26 cellular contexts compared by ENCODE assay signal in the genomic region with DNA sequence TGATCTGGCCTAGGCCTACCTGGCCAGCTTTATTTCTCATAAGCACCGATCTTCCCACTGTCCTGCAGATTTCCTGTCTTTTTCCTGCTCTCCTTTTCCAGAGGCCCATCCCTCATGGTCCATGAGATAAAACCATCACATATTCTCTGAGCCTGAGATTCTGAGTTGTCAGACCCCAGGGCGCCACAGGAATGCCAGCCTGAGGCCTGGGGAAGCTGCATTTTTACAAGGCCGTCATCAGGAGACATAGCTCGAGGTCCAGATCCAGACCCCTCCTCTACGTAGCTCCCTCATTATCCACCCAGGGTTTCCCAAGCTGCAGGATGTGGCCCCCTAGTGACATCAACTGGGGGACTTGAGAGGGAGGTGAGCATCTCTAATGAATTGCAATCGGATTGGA.
DNase-seq lines count a peak whose midpoint lies in the region; FAIRE-seq and TF ChIP-seq lines count a peak whose summit lies in the region.
"Had no signal": no experiment of that assay in that cellular context is flagged by ENCODE, and none has a peak within 500 bp of the region (broad histone marks: within the 10 kb centered on the region; RNA-seq: fewer than 3 reads in every experiment).

No MANE protein-coding gene starts in this region.

- H3K9me3 ChIP-seq in H1 (ENCODE audit: insufficient read depth in 2 of 2, low read depth in 1 of 2, low read length in 1 of 2): peaks cover 0 to 6% of the 10 kb centered on the region in 2 experiments; a peak in 1 of 4 replicates
- no peaks in the 10 kb centered on the region for H3K9me3 ChIP-seq in Peyer's patch
- no peaks in the 10 kb centered on the region for H3K9me3 ChIP-seq in vagina
- H3K9me3 ChIP-seq: BE2C had no signal

- H2AFZ ChIP-seq in H1 (ENCODE audit: low read length): no peak overlapping the region

- no peak overlapping the region for H3K4me3 Mint-ChIP-seq in osteocyte (ENCODE audit: unreplicated experiment)
- H3K4me3 Mint-ChIP-seq: CD14-positive monocyte; CD4-positive, alpha-beta memory T cell; CD4-positive, CD25-positive, alpha-beta regulatory T cell; CD8-positive, alpha-beta memory T cell had no signal

- H4K20me1 ChIP-seq in H1 (replicated peaks in 1 of 2; ENCODE audit: control insufficient read depth in 1 of 2, insufficient read depth in 2 of 2, low read length in 2 of 2): no peaks in the 10 kb centered on the region
- H4K20me1 ChIP-seq: BLaER1 had no signal

- no peak overlapping the region for H4K8ac ChIP-seq in H1 (ENCODE audit: extremely low read depth, insufficient read depth, low read length)

- no peaks in the 10 kb centered on the region; a peak in 1 of 8 replicates for H3K36me3 ChIP-seq in H1 (ENCODE audit: control insufficient read depth in 2 of 4, insufficient read depth in 4 of 4, low read length in 3 of 4)
- H3K36me3 ChIP-seq in Peyer's patch: no peaks in the 10 kb centered on the region
- H3K36me3 ChIP-seq in vagina: no peaks in the 10 kb centered on the region
- H3K36me3 ChIP-seq: BE2C, BLaER1 had no signal

- intact Hi-C loops in vagina (cut with DNase I): no loop called here

- H3K56ac ChIP-seq in H1 (replicated peaks; ENCODE audit: insufficient read length, low read depth, low read length): no peak overlapping the region

- H3K36me3 Mint-ChIP-seq in osteocyte (ENCODE audit: unreplicated experiment): no peaks in the 10 kb centered on the region
- H3K36me3 Mint-ChIP-seq: CD14-positive monocyte; CD4-positive, alpha-beta memory T cell; CD4-positive, CD25-positive, alpha-beta regulatory T cell; CD8-positive, alpha-beta memory T cell had no signal

- no peaks in the 10 kb centered on the region for H3K27me3 Mint-ChIP-seq in osteocyte (ENCODE audit: unreplicated experiment)
- H3K27me3 Mint-ChIP-seq: CD4-positive, CD25-positive, alpha-beta regulatory T cell had no signal

- no peak overlapping the region for H2BK120ac ChIP-seq in H1 (replicated peaks; ENCODE audit: low read depth, low read length)

- TF ChIP-seq EP300 in H1 (IDR thresholded peaks at IDR 0.05; ENCODE audit: borderline replicate concordance in 1 of 2, low read depth in 2 of 2, low read length in 2 of 2): no peak

- no peaks in the 10 kb centered on the region for H3K27me3 ChIP-seq in H1 (replicated peaks in 1 of 4; ENCODE audit: control insufficient read depth in 3 of 4, extremely low read depth in 1 of 4, insufficient read depth in 3 of 4, low read length in 3 of 4)
- no peaks in the 10 kb centered on the region for H3K27me3 ChIP-seq in Peyer's patch
- H3K27me3 ChIP-seq in vagina: no peaks in the 10 kb centered on the region
- H3K27me3 ChIP-seq: BE2C, BLaER1 had no signal

- H3K4me1 ChIP-seq in H1 (replicated peaks in 1 of 4; ENCODE audit: control insufficient read depth in 3 of 4, insufficient read depth in 4 of 4, low read length in 3 of 4) (peaks cover 0 to 4% (median 0%) of the 10 kb centered on the region in 4 experiments; a peak in 1 of 7 replicates), Peyer's patch (no peaks in the 10 kb centered on the region), vagina (no peaks in the 10 kb centered on the region)
- H3K4me1 ChIP-seq: BE2C, BLaER1 had no signal

- no peak overlapping the region for H2AK5ac ChIP-seq in H1 (ENCODE audit: low read depth, low read length)

- FAIRE-seq in H1 (lab: Jason Lieb, UNC): no peak
- FAIRE-seq: A204.1, GM12878, GM12892, GM18507 had no signal

- no peaks in the 10 kb centered on the region for H3K23me2 ChIP-seq in H1 (ENCODE audit: low read depth, low read length)

- H3K27ac ChIP-seq in H1 (ENCODE audit: low read depth, low read length): no peak overlapping the region
- no peak overlapping the region for H3K27ac ChIP-seq in Peyer's patch
- no peak overlapping the region for H3K27ac ChIP-seq in vagina
- H3K27ac ChIP-seq: BLaER1 had no signal

- CTCF ChIA-PET in H1 (lab: Charles Lee; ENCODE audit: partially characterized antibody): interaction anchor here (1.2 to 2.4 kb wide), 2 partner anchors 15 to 56 kb away, joined by 3 to 14 read pairs; no protein-coding TSS in a partner anchor

- H3K27ac Mint-ChIP-seq in osteocyte (ENCODE audit: unreplicated experiment): no peak overlapping the region
- H3K27ac Mint-ChIP-seq: CD14-positive monocyte; CD4-positive, alpha-beta memory T cell; CD4-positive, CD25-positive, alpha-beta regulatory T cell; CD8-positive, alpha-beta memory T cell had no signal

- H4K91ac ChIP-seq in H1 (replicated peaks; ENCODE audit: insufficient read length, low read length): no peak overlapping the region

- H3K9me3 Mint-ChIP-seq in osteocyte (ENCODE audit: unreplicated experiment): no peaks in the 10 kb centered on the region

- no peak overlapping the region for H3K4me2 ChIP-seq in H1 (ENCODE audit: insufficient read depth in 1 of 2, low read depth in 2 of 2, low read length in 2 of 2)
- H3K4me2 ChIP-seq: BLaER1 had no signal

- no peak overlapping the region for H3K18ac ChIP-seq in H1 (ENCODE audit: extremely low read depth, low read length)

- WGBS in H1 (ENCODE audit: extremely low coverage in 1 of 2, insufficient coverage in 1 of 2, insufficient read length in 1 of 2, insufficient replicate concordance in 2 of 2, low coverage in 1 of 2, low lambda C conversion rate in 2 of 2, missing lambda C conversion rate in 1 of 2), 2 experiments: 95% methylated on average over 6 of the region's 6 CpGs; no CpG with 5 or more reads in 1 of the 2 experiments

- no peak overlapping the region for H4K5ac ChIP-seq in H1 (ENCODE audit: insufficient read length, low read depth, low read length)

- TF ChIP-seq RAD21 in H1 (IDR thresholded peaks at IDR 0.05 in 1 of 2, conservative IDR thresholded peaks at IDR 0.05 in 1 of 2; ENCODE audit: low read depth in 2 of 2, low read length in 2 of 2): no peak

- H2BK15ac ChIP-seq in H1 (ENCODE audit: low read length): no peak overlapping the region

- no peak for TF ChIP-seq CTCF in H1 (IDR thresholded peaks at IDR 0.05; ENCODE audit: control extremely low read depth in 1 of 3, insufficient read depth in 1 of 3, low read depth in 1 of 3, low read length in 3 of 3)
- TF ChIP-seq CTCF in osteocyte (IDR thresholded peaks at IDR 0.05): no peak
- no peak for TF ChIP-seq CTCF in Peyer's patch (IDR thresholded peaks at IDR 0.05)
- no peak for TF ChIP-seq CTCF in vagina (IDR thresholded peaks at IDR 0.05)

- peaks cover 9% of the 10 kb centered on the region for H3K4me1 Mint-ChIP-seq in osteocyte (ENCODE audit: unreplicated experiment)
- H3K4me1 Mint-ChIP-seq: CD14-positive monocyte; CD4-positive, alpha-beta memory T cell; CD4-positive, CD25-positive, alpha-beta regulatory T cell; CD8-positive, alpha-beta memory T cell had no signal

- H3K79me1 ChIP-seq in H1 (ENCODE audit: low read depth, low read length): no peaks in the 10 kb centered on the region

- H2BK20ac ChIP-seq in H1 (ENCODE audit: low read length): peak overlapping the region; percentile 55; the same call in 1 of the 2 replicates

- DNase-seq in H1 (ENCODE audit: low read depth in 1 of 2, low spot score in 2 of 2) (no peak), osteocyte (ENCODE audit: extremely low spot score, unreplicated experiment) (peak; percentile 65), Peyer's patch (no peak), NCI-H82 treated with DMSO at 0.1 percent for 48 hours (lab: John Stamatoyannopoulos, UW; ENCODE audit: unreplicated experiment) (no peak), vagina (ENCODE audit: extremely low spot score in 2 of 2) (no peak)
- DNase-seq: 8988T; ACHN; BE2C; C1 segment of cervical spinal cord; CD4-positive, alpha-beta memory T cell; CD4-positive, CD25-positive, alpha-beta regulatory T cell; CD8-positive, alpha-beta memory T cell; COR-L47; DMS 273 treated with DMSO at 0.1 percent for 48 hours; DMS153; DMS53; DMS79; DND-41; EL; GDM1 had no signal

- H3K9ac ChIP-seq in H1 (replicated peaks in 1 of 4; ENCODE audit: extremely low read depth in 1 of 4, low read depth in 3 of 4, low read length in 3 of 4): no peak overlapping the region
- H3K9ac ChIP-seq: BLaER1 had no signal

- no peak overlapping the region for H3K4ac ChIP-seq in H1 (replicated peaks; ENCODE audit: insufficient read length, low read depth, low read length)

- H3K4me3 ChIP-seq in H1 (ENCODE audit: extremely low read depth in 1 of 4, insufficient read depth in 2 of 4, low read depth in 3 of 4, low read length in 4 of 4) (no peak overlapping the region), Peyer's patch (no peak overlapping the region), vagina (no peak overlapping the region)
- H3K4me3 ChIP-seq: BLaER1, GM12878 had no signal

- H2BK5ac ChIP-seq in H1 (ENCODE audit: low read depth, low read length): no peak overlapping the region

- POLR2A ChIA-PET in H1 (lab: Charles Lee; ENCODE audit: partially characterized antibody): interaction anchor here (1.1 kb wide), 1 partner anchor 58 kb away, joined by 3 read pairs; no protein-coding TSS in a partner anchor

- no peaks in the 10 kb centered on the region for H3K79me2 ChIP-seq in H1 (ENCODE audit: control insufficient read depth in 1 of 2, insufficient read depth in 2 of 2, low read length in 2 of 2)

- no peak overlapping the region for H3K14ac ChIP-seq in H1 (ENCODE audit: insufficient read length)

- H3K23ac ChIP-seq in H1 (ENCODE audit: insufficient read length): no peak overlapping the region

- H2BK12ac ChIP-seq in H1 (ENCODE audit: low read depth, low read length): peak overlapping the region; percentile 69; the same call in 1 of the 2 replicates

- TF ChIP-seq POLR2A in H1 (IDR thresholded peaks at IDR 0.05; ENCODE audit: control extremely low read depth in 1 of 2, low read depth in 2 of 2, low read length in 2 of 2) (no peak), Peyer's patch (IDR thresholded peaks at IDR 0.05) (no peak), vagina (IDR thresholded peaks at IDR 0.05) (no peak)

TF ChIP-seq in H1, 55 proteins besides CTCF, POLR2A, EP300 and RAD21:
- TF ChIP-seq RNF2 (IDR thresholded peaks at IDR 0.05; ENCODE audit: borderline replicate concordance, low read depth, low read length, missing control alignments, poor library complexity, severe bottlenecking) (no peak), SIN3A (conservative IDR thresholded peaks at IDR 0.05 in 1 of 2, IDR thresholded peaks at IDR 0.05 in 1 of 2; ENCODE audit: low read depth in 1 of 2, low read length in 2 of 2) (no peak), ASH2L (IDR thresholded peaks at IDR 0.05; ENCODE audit: low read length) (no peak), KDM1A (IDR thresholded peaks at IDR 0.05; ENCODE audit: borderline replicate concordance, low read length) (no peak), KDM4A (IDR thresholded peaks at IDR 0.05; ENCODE audit: low read depth, low read length, severe bottlenecking) (no peak), SIX5 (IDR thresholded peaks at IDR 0.05; ENCODE audit: low read depth, low read length) (no peak), EZH2 (IDR thresholded peaks at IDR 0.05; ENCODE audit: low read depth, low read length, severe bottlenecking) (no peak), PHF8 (conservative IDR thresholded peaks at IDR 0.05; ENCODE audit: low read depth, low read length) (no peak), CTBP2 (IDR thresholded peaks at IDR 0.05; ENCODE audit: borderline replicate concordance, insufficient read depth, insufficient read length, low read length) (no peak)
